ENCODE assay signal across 26 cellular contexts in genomic region chr10:90245623-90246022, GRCh38.
"Had no signal": no experiment of that assay in that cellular context is flagged by ENCODE, and none has a peak within 500 bp of the region (broad histone marks: within the 10 kb centered on the region; RNA-seq: fewer than 3 reads in every experiment).

No MANE protein-coding gene starts in this region.

- DNase-seq: activated CD4-positive, alpha-beta memory T cell treated with anti-CD3 and anti-CD28 coated beads, Interleukin-2, amount 10 ng/mL, durations not matched to agents 7 days and 5 days; activated CD4-positive, alpha-beta T cell treated with anti-CD3 and anti-CD28 coated beads, Interleukin-2, amount 10 ng/mL, durations not matched to agents 7 days and 5 days; activated CD4-positive, CD25-positive, alpha-beta regulatory T cell treated with anti-CD3 and anti-CD28 coated beads, Interleukin-2, amount 50 U/mL, for 72 hours; activated CD8-positive, alpha-beta memory T cell treated with anti-CD3 and anti-CD28 coated beads, Interleukin-2, amount 50 U/mL, for 48 hours; activated gamma-delta T cell; activated naive CD4-positive, alpha-beta T cell treated with anti-CD3 and anti-CD28 coated beads, Interleukin-2, amount 10 ng/mL, durations not matched to agents 7 days and 5 days; activated naive CD8-positive, alpha-beta T cell treated with anti-CD3 and anti-CD28 coated beads, Interleukin-2, amount 10 ng/mL, durations not matched to agents 7 days and 5 days; activated T-cell treated with anti-CD3 and anti-CD28 coated beads, Interleukin-2, amount 50 U/mL, for 24 hours; body of pancreas; dermis blood vessel endothelial cell; effector CD4-positive, alpha-beta T cell; gastrocnemius medialis; glutamatergic neuron; kidney; left colon; natural killer cell; stimulated activated CD4-positive, alpha-beta T cell treated with anti-CD3 and anti-CD28 coated beads, Interleukin-15, amount 100 ng/mL, for 24 hours; stimulated activated CD4-positive, alpha-beta T cell treated with anti-CD3 and anti-CD28 coated beads, Interleukin-2, amount 100 ng/mL, for 24 hours; stimulated activated naive B cell treated with anti-CD40 and anti-IgM and Interleukin-4, amounts not matched to agents 10 μg/mL and 1 μg/mL and 100 μg/mL, for 72 hours; stomach; T-helper 1 cell; thyroid gland; upper lobe of left lung had no signal

- H3K4me3 ChIP-seq: body of pancreas, esophagus muscularis mucosa, gastrocnemius medialis, neural progenitor cell, right atrium auricular region, stomach, thyroid gland, upper lobe of left lung had no signal
